18 cellular contexts compared by ENCODE assay signal in genomic region chr1:33369081-33369480, GRCh38. TPM values are rescaled to one million over a fixed set of nuclear protein-coding genes. Genes with fewer than 3 reads are reported as not detected.
DNase-seq lines count a peak whose midpoint lies in the region; ATAC-seq and TF ChIP-seq lines count a peak whose summit lies in the region.
"Had no signal": no experiment of that assay in that cellular context is flagged by ENCODE, and none has a peak within 500 bp of the region (broad histone marks: within the 10 kb centered on the region; RNA-seq: fewer than 3 reads in every experiment).

No MANE protein-coding gene starts in this region.

- no peak overlapping the region for H3K9ac ChIP-seq in IMR-90 (ENCODE audit: low read depth, low read length)

- in situ Hi-C loops in IMR-90 (cut with MboI; ENCODE audit: low sequenced_read_pairs) = loop anchor here (5.0 kb wide), 2 partner anchors 72 to 88 kb away; no protein-coding TSS in a partner anchor

- H3K27ac ChIP-seq in IMR-90 (ENCODE audit: insufficient read depth, low read length) = no peak overlapping the region
- H3K27ac ChIP-seq: C4-2B had no signal

- no peak overlapping the region for H3K4me3 Mint-ChIP-seq in WTC11
- H3K4me3 Mint-ChIP-seq in nephron progenitor cell = no peak overlapping the region
- no peak overlapping the region for H3K4me3 Mint-ChIP-seq in Calu3 (ENCODE audit: low read depth, unreplicated experiment)
- H3K4me3 Mint-ChIP-seq: CD4-positive, CD25-positive, alpha-beta regulatory T cell; CD8-positive, alpha-beta T cell had no signal

- H3K27me3 Mint-ChIP-seq in WTC11 (ENCODE audit: low read depth) (peaks cover 20% of the 10 kb centered on the region), nephron progenitor cell (ENCODE audit: low read depth, poor library complexity) (no peaks in the 10 kb centered on the region), Calu3 (ENCODE audit: unreplicated experiment) (no peaks in the 10 kb centered on the region)

- no peak overlapping the region for H4K5ac ChIP-seq in IMR-90 (ENCODE audit: low read depth, low read length)

- H2BK5ac ChIP-seq in IMR-90 (ENCODE audit: low read depth, low read length, poor library complexity, severe bottlenecking) = no peak overlapping the region

- no peak overlapping the region for H3K4me3 ChIP-seq in IMR-90 (ENCODE audit: insufficient read depth, low read depth, low read length)
- H3K4me3 ChIP-seq: HAP-1 had no signal

- peaks cover 10% of the 10 kb centered on the region; the same call in 1 of the 2 replicates for H3K36me3 ChIP-seq in IMR-90 (ENCODE audit: control insufficient read depth, insufficient read depth, low read length)
- H3K36me3 ChIP-seq: HAP-1 had no signal

- H2BK20ac ChIP-seq in IMR-90 (ENCODE audit: low read depth, low read length) = no peak overlapping the region

- peak overlapping the region; percentile 35; the same call in 1 of the 2 replicates for H2AK5ac ChIP-seq in IMR-90 (ENCODE audit: low read depth, low read length)

- no peak overlapping the region for H3K14ac ChIP-seq in IMR-90 (replicated peaks; ENCODE audit: low read depth, low read length)

- H3K9me3 Mint-ChIP-seq in WTC11 (no peaks in the 10 kb centered on the region), nephron progenitor cell (no peaks in the 10 kb centered on the region), Calu3 (ENCODE audit: low read depth, unreplicated experiment) (no peaks in the 10 kb centered on the region)
- H3K9me3 Mint-ChIP-seq: CD4-positive, CD25-positive, alpha-beta regulatory T cell; CD8-positive, alpha-beta T cell had no signal

- no peak overlapping the region for H2AFZ ChIP-seq in IMR-90 (replicated peaks; ENCODE audit: low read length, poor library complexity)

- H4K8ac ChIP-seq in IMR-90 (ENCODE audit: low read depth in 2 of 2, low read length in 2 of 2) = no peak overlapping the region

- H3K23ac ChIP-seq in IMR-90 (ENCODE audit: low read depth, low read length) = no peak overlapping the region

- peak overlapping the region; percentile 23; the same call in 1 of the 2 replicates for H3K4ac ChIP-seq in IMR-90 (ENCODE audit: low read depth, low read length)

- H3K36me3 Mint-ChIP-seq in WTC11 = no peaks in the 10 kb centered on the region
- H3K36me3 Mint-ChIP-seq in nephron progenitor cell (ENCODE audit: low read depth) = peaks cover 47% of the 10 kb centered on the region
- H3K36me3 Mint-ChIP-seq in Calu3 (ENCODE audit: insufficient read depth, unreplicated experiment) = no peaks in the 10 kb centered on the region
- H3K36me3 Mint-ChIP-seq: CD4-positive, CD25-positive, alpha-beta regulatory T cell; CD8-positive, alpha-beta T cell had no signal

- BruUV-seq in IMR-90 (replicated peaks; lab: Mats Ljungman, UMichigan) = no TSS peak
- no TSS peak for BruUV-seq in Calu3 (replicated peaks; lab: Mats Ljungman, UMichigan)

- no peak overlapping the region for H3K18ac ChIP-seq in IMR-90 (ENCODE audit: low read depth, low read length)

- peaks cover 32% of the 10 kb centered on the region for H3K4me1 ChIP-seq in IMR-90 (ENCODE audit: control insufficient read depth, insufficient read depth, low read length)

- CTCF ChIA-PET in IMR-90 (lab: Yijun Ruan, JAX) = interaction anchor here (3.0 kb wide), 1 partner anchor 74 kb away, joined by 10 read pairs; no protein-coding TSS in a partner anchor
- CTCF ChIA-PET in WTC11 (lab: Charles Lee) = interaction anchor here (1.0 to 10.3 kb wide), 12 partner anchors 16 to 244 kb away, joined by 3 to 161 read pairs (median 8); no protein-coding TSS in a partner anchor
- CTCF ChIA-PET in Calu3 (lab: Charles Lee) = no interaction called here

- intact Hi-C loops in IMR-90 (cut with micrococcal nuclease) = loop anchor here (5.0 to 10.0 kb wide), 3 partner anchors 42 to 274 kb away; no protein-coding TSS in a partner anchor
- intact Hi-C loops in Calu3 (cut with micrococcal nuclease; ENCODE audit: unreplicated experiment) = loop anchor here (5.0 kb wide), 3 partner anchors 103 to 257 kb away; partner anchors contain the start of gene ZSCAN20

- no peak for TF ChIP-seq RAD21 in IMR-90 (IDR thresholded peaks at IDR 0.05; ENCODE audit: low read length)

- dilution Hi-C loops in IMR-90 (cut with HindIII; ENCODE audit: low sequenced_read_pairs, unreplicated experiment) = no loop called here

- H2BK15ac ChIP-seq in IMR-90 (ENCODE audit: low read depth, low read length) = no peak overlapping the region

- H3K27me3 ChIP-seq in IMR-90 (ENCODE audit: control insufficient read depth, insufficient read depth, low read length) = no peaks in the 10 kb centered on the region

- no peak for TF ChIP-seq POLR2A in IMR-90 (IDR thresholded peaks at IDR 0.05; ENCODE audit: low read depth, low read length)

- DNase-seq in IMR-90 (no peak), WTC11 (ENCODE audit: low spot score) (no peak), nephron progenitor cell (no peak), Kasumi-1 (lab: John Stamatoyannopoulos, UW) (no peak), Calu3 (no peak), DMS53 (lab: John Stamatoyannopoulos, UW) (no peak)
- DNase-seq: Caco-2; CD4-positive, CD25-positive, alpha-beta regulatory T cell; CD8-positive, alpha-beta T cell; DMS 273 treated with DMSO at 0.1 percent for 48 hours; DMS79 treated with DMSO at 0.1 percent for 48 hours; GOT3 had no signal

- H3K4me1 Mint-ChIP-seq in WTC11 (peaks cover 26% of the 10 kb centered on the region), nephron progenitor cell (peaks cover 65% of the 10 kb centered on the region), Calu3 (ENCODE audit: low read depth, unreplicated experiment) (no peaks in the 10 kb centered on the region)
- H3K4me1 Mint-ChIP-seq: CD4-positive, CD25-positive, alpha-beta regulatory T cell had no signal

- H3K9me3 ChIP-seq in IMR-90 (ENCODE audit: control insufficient read depth, insufficient read depth, low read length) = no peaks in the 10 kb centered on the region
- H3K9me3 ChIP-seq: Caco-2, HAP-1 had no signal

- POLR2A ChIA-PET in IMR-90 (lab: Charles Lee; ENCODE audit: unreplicated experiment) (no interaction called here), WTC11 (lab: Charles Lee) (interaction anchor here (0.5 to 1.9 kb wide), 2 partner anchors 61 to 74 kb away, joined by 5 to 8 read pairs; no protein-coding TSS in a partner anchor)

- H3K9me1 ChIP-seq in IMR-90 (ENCODE audit: insufficient read depth, low read length) = peaks cover 17% of the 10 kb centered on the region

- H2AK9ac ChIP-seq in IMR-90 (replicated peaks; ENCODE audit: low read depth, low read length, poor library complexity) = no peak overlapping the region

- H3K27ac Mint-ChIP-seq in WTC11 (peak overlapping the region; percentile 60; the same call in 1 of the 2 replicates), nephron progenitor cell (peak overlapping the region; percentile 46), Calu3 (ENCODE audit: unreplicated experiment) (no peak overlapping the region)
- H3K27ac Mint-ChIP-seq: CD4-positive, CD25-positive, alpha-beta regulatory T cell; CD8-positive, alpha-beta T cell had no signal

- no peak overlapping the region for H3K4me2 ChIP-seq in IMR-90 (ENCODE audit: low read depth, low read length)

- H4K91ac ChIP-seq in IMR-90 (ENCODE audit: insufficient read depth, low read depth, low read length) = no peak overlapping the region; the same call in 1 of the 2 replicates

- TF ChIP-seq CTCF in IMR-90 (conservative IDR thresholded peaks at IDR 0.05; ENCODE audit: low read depth, low read length) (no peak), WTC11 (IDR thresholded peaks at IDR 0.05) (no peak), nephron progenitor cell (IDR thresholded peaks at IDR 0.05) (no peak), Calu3 (IDR thresholded peaks at IDR 0.05; ENCODE audit: unreplicated experiment) (no peak)

- no peak overlapping the region for H2BK120ac ChIP-seq in IMR-90 (ENCODE audit: low read depth, low read length)

- no peaks in the 10 kb centered on the region for H4K20me1 ChIP-seq in IMR-90 (ENCODE audit: insufficient read depth, low read length)

- WGBS in IMR-90 (ENCODE audit: extremely low coverage in 2 of 2, insufficient read length in 1 of 2), 2 experiments = 85% methylated on average over 5 of the region's 9 CpGs; no CpG with 5 or more reads in 1 of the 2 experiments

- ATAC-seq in IMR-90 (ENCODE audit: low read depth) (no peak), WTC11 (no peak)
- ATAC-seq: CD8-positive, alpha-beta T cell had no signal

- H3K56ac ChIP-seq in IMR-90 (ENCODE audit: extremely low read depth, insufficient read depth, low read length) = no peak overlapping the region

- H3K79me1 ChIP-seq in IMR-90 (ENCODE audit: low read depth in 1 of 2, low read length in 2 of 2) = peaks cover 4 to 16% of the 10 kb centered on the region in 2 experiments; a peak in 2 of 4 replicates

TF ChIP-seq in IMR-90, 13 proteins besides CTCF, POLR2A, EP300 and RAD21 (continues in another document):
- TF ChIP-seq BHLHE40 (IDR thresholded peaks at IDR 0.05; ENCODE audit: low read depth, low read length) (no peak), RCOR1 (IDR thresholded peaks at IDR 0.05; ENCODE audit: insufficient replicate concordance, low read length) (no peak), SMC3 (IDR thresholded peaks at IDR 0.05; ENCODE audit: low read depth, low read length) (no peak), CEBPB (IDR thresholded peaks at IDR 0.05; ENCODE audit: low read depth, low read length) (no peak), FOS (IDR thresholded peaks at IDR 0.05; ENCODE audit: low read depth, low read length) (no peak), NFE2L2 (IDR thresholded peaks at IDR 0.05; ENCODE audit: low read depth, low read length) (no peak)

TF ChIP-seq in WTC11, 78 proteins besides CTCF, POLR2A, EP300 and RAD21 (continues in another document):
- TF ChIP-seq CBFB (CRISPR knock-in tag; IDR thresholded peaks at IDR 0.05; ENCODE audit: low read depth) (no peak), ERG (CRISPR knock-in tag; IDR thresholded peaks at IDR 0.05) (no peak)

RNA-seq across cellular contexts. Expression of gene A3GALT2, which starts 48.2 kb away (rescaled TPM):
- total RNA-seq in IMR-90 (2012; rRNA removed) (not detected in 2 replicates), WTC11 (2021) (not detected in 3 replicates), Calu3 (2022) (0.61 TPM in 1 of 2 replicates, not detected in the other)
- not detected in 2 replicates for polyA plus RNA-seq in IMR-90 (2012; rRNA removed)
- polyA plus RNA-seq in IMR-90 (2012; cell fraction: cytosol; rRNA removed) = not detected in 2 replicates
- polyA plus RNA-seq in IMR-90 (2012; cell fraction: nucleus; rRNA removed; ENCODE audit: low replicate concordance) = 0.23 and 1.2 TPM in 2 replicates
- total RNA-seq: A172; Caco-2; CD4-positive, CD25-positive, alpha-beta regulatory T cell; CD8-positive, alpha-beta T cell; Daoy; G401 had no signal
- polyA plus RNA-seq: BJ; CD4-positive, CD25-positive, alpha-beta regulatory T cell had no signal
